20 cellular contexts compared by ENCODE assay signal in genomic region chr4:123877561-123877960, GRCh38.
A peak's percentile ranks its signal among the peaks of the same experiment; 100 is the strongest.
DNase-seq lines count a peak whose midpoint lies in the region; ATAC-seq and TF ChIP-seq lines count a peak whose summit lies in the region.
"Had no signal": no experiment of that assay in that cellular context is flagged by ENCODE, and none has a peak within 500 bp of the region (broad histone marks: within the 10 kb centered on the region; RNA-seq: fewer than 3 reads in every experiment).

No MANE protein-coding gene starts in this region.

- no peaks in the 10 kb centered on the region for H3K36me3 Mint-ChIP-seq in endodermal cell (ENCODE audit: low read depth)

- DNase-seq in DMS 273 (lab: John Stamatoyannopoulos, UW; ENCODE audit: unreplicated experiment) (peak; percentile 10), DMS 273 treated with DMSO at 0.1 percent for 48 hours (lab: John Stamatoyannopoulos, UW) (no peak), RPMI7951 (ENCODE audit: low read depth) (peak; percentile 21), cardiac fibroblast (ENCODE audit: low read depth in 2 of 2) (peak; percentile 43 to 50), non-pigmented ciliary epithelial cell (ENCODE audit: low read depth) (peak; percentile 30), endodermal cell (no peak), NCI-H2029 (lab: John Stamatoyannopoulos, UW) (no peak)
- DNase-seq: CD4-positive, alpha-beta T cell; Kasumi-1; NCI-H1105 treated with DMSO at 0.1 percent for 48 hours; NCI-H187; NCI-H446; NK-92 treated with Interleukin-12 subunit alpha and Interleukin-12 subunit beta, amount 100 ng/mL, for 24 hours; OCI-M1 had no signal

- no peaks in the 10 kb centered on the region for H3K27me3 Mint-ChIP-seq in endodermal cell (ENCODE audit: insufficient read depth)
- H3K27me3 Mint-ChIP-seq: B cell; CD4-positive, alpha-beta T cell; IgD-negative memory B cell had no signal

- no peak for ATAC-seq in GM19328 (IDR thresholded peaks at IDR 0.05; ENCODE audit: unreplicated experiment)

- H3K27ac ChIP-seq in endodermal cell (ENCODE audit: low read depth, low read length) = no peak overlapping the region
- H3K27ac ChIP-seq: 22Rv1, RWPE1 had no signal

- H3K27ac Mint-ChIP-seq in endodermal cell = no peak overlapping the region
- H3K27ac Mint-ChIP-seq: B cell; CD4-positive, alpha-beta T cell; IgD-negative memory B cell had no signal

- 86 to 100% methylated on average over 1 to 3 of the region's 3 CpGs for WGBS in endodermal cell (ENCODE audit: insufficient coverage in 1 of 2, insufficient read length in 1 of 2), 2 experiments

- H3K4me3 Mint-ChIP-seq in endodermal cell = no peak overlapping the region
- H3K4me3 Mint-ChIP-seq: B cell; CD4-positive, alpha-beta T cell; IgD-negative memory B cell had no signal

- H3K4me1 ChIP-seq in endodermal cell (ENCODE audit: control insufficient read depth, insufficient read depth, low read length) = no peaks in the 10 kb centered on the region
- H3K4me1 ChIP-seq: HAP-1 had no signal

- H3K27me3 ChIP-seq in endodermal cell (ENCODE audit: control insufficient read depth, insufficient read depth, low read length, poor library complexity, severe bottlenecking) = no peaks in the 10 kb centered on the region

- no peaks in the 10 kb centered on the region for H3K9me3 ChIP-seq in endodermal cell (ENCODE audit: control insufficient read depth, low read length)
- H3K9me3 ChIP-seq: HAP-1 had no signal

- H3K4me1 Mint-ChIP-seq in endodermal cell = peaks cover 7% of the 10 kb centered on the region
- H3K4me1 Mint-ChIP-seq: B cell, IgD-negative memory B cell had no signal

- peaks cover 8% of the 10 kb centered on the region for H3K9me3 Mint-ChIP-seq in endodermal cell
- H3K9me3 Mint-ChIP-seq: CD4-positive, alpha-beta T cell had no signal

- TF ChIP-seq CTCF in cardiac fibroblast (IDR thresholded peaks at IDR 0.05; ENCODE audit: low read depth, low read length) = no peak
- TF ChIP-seq CTCF in endodermal cell (conservative IDR thresholded peaks at IDR 0.05) = no peak

- H3K4me3 ChIP-seq in cardiac fibroblast (replicated peaks in 1 of 2; ENCODE audit: low read depth in 2 of 2, low read length in 2 of 2) = no peak overlapping the region
- no peak overlapping the region for H3K4me3 ChIP-seq in endodermal cell (ENCODE audit: low read length)
- H3K4me3 ChIP-seq: HAP-1 had no signal

- H3K36me3 ChIP-seq in endodermal cell (ENCODE audit: control insufficient read depth, insufficient read depth, low read length) = no peaks in the 10 kb centered on the region
- H3K36me3 ChIP-seq: HAP-1 had no signal

- no peak overlapping the region for H3K9ac ChIP-seq in endodermal cell (ENCODE audit: extremely low read depth, low read length, poor library complexity, severe bottlenecking)

Comparison
In these comparisons a context has a peak if more than half of its experiments do, and no peak if none do; other contexts are left out.
1. DNase-seq: peak in DMS 273 (single experiment), RPMI7951 (single experiment), cardiac fibroblast (2 of 2) and non-pigmented ciliary epithelial cell (single experiment); none in DMS 273 treated with DMSO at 0.1 percent for 48 hours (single experiment), endodermal cell (single experiment) and NCI-H2029 (single experiment).